Comparison of ENCODE assay signal across 30 cellular contexts in genomic region chr10:656883-657282, GRCh38.
"Had no signal": no experiment of that assay in that cellular context is flagged by ENCODE, and none has a peak within 500 bp of the region (broad histone marks: within the 10 kb centered on the region; RNA-seq: fewer than 3 reads in every experiment).

No MANE protein-coding gene starts in this region.

- H3K36me3 Mint-ChIP-seq: naive thymus-derived CD8-positive, alpha-beta T cell; neural progenitor cell; stimulated activated memory B cell treated with anti-CD40 and anti-IgM and Interleukin-4, amounts not matched to agents 10 μg/mL and 1 μg/mL and 100 μg/mL, for 72 hours had no signal

- H3K9me3 ChIP-seq: heart right ventricle, lower lobe of right lung, neutrophil, ovary, testis, thyroid gland, transverse colon, upper lobe of right lung had no signal

- H3K27me3 ChIP-seq: heart right ventricle, hepatocyte, neural progenitor cell, ovary, testis, thyroid gland, transverse colon, upper lobe of right lung had no signal

- H3K27ac Mint-ChIP-seq: naive thymus-derived CD8-positive, alpha-beta T cell; nephron progenitor cell; neural progenitor cell; progenitor cell of endocrine pancreas; stimulated activated memory B cell treated with anti-CD40 and anti-IgM and Interleukin-4, amounts not matched to agents 10 μg/mL and 1 μg/mL and 100 μg/mL, for 72 hours; stimulated activated naive CD8-positive, alpha-beta T cell treated with anti-CD3 and anti-CD28 coated beads, Interleukin-15, amount 100 ng/mL, for 72 hours had no signal

- H3K27ac ChIP-seq: heart right ventricle, hepatocyte, lower lobe of right lung, neural progenitor cell, neutrophil, ovary, testis, thyroid gland, transverse colon, upper lobe of right lung had no signal

- H3K4me1 Mint-ChIP-seq: stimulated activated memory B cell treated with anti-CD40 and anti-IgM and Interleukin-4, amounts not matched to agents 10 μg/mL and 1 μg/mL and 100 μg/mL, for 72 hours had no signal

- H3K27me3 Mint-ChIP-seq: progenitor cell of endocrine pancreas had no signal

- H3K9me3 Mint-ChIP-seq: naive thymus-derived CD8-positive, alpha-beta T cell; nephron progenitor cell; neural progenitor cell; stimulated activated memory B cell treated with anti-CD40 and anti-IgM and Interleukin-4, amounts not matched to agents 10 μg/mL and 1 μg/mL and 100 μg/mL, for 72 hours; stimulated activated naive CD8-positive, alpha-beta T cell treated with anti-CD3 and anti-CD28 coated beads, Interleukin-15, amount 100 ng/mL, for 72 hours had no signal

- FAIRE-seq: keratinocyte, urothelium cell line had no signal

- DNase-seq: heart right ventricle; kidney glomerular epithelial cell; left cardiac atrium; left ventricle myocardium superior; lower lobe of right lung; mammary epithelial cell; mesenchymal stem cell; naive thymus-derived CD8-positive, alpha-beta T cell; nephron progenitor cell; occipital lobe; retina; stimulated activated CD4-positive, alpha-beta T cell treated with anti-CD3 and anti-CD28 coated beads, Interleukin-1b, Interleukin-23, amount 100 ng/mL, for 48 hours; stimulated activated CD4-positive, alpha-beta T cell treated with anti-CD3 and anti-CD28 coated beads, Interleukin-2, amount 100 ng/mL, for 48 hours; stimulated activated CD4-positive, alpha-beta T cell treated with anti-CD3 and anti-CD28 coated beads, Interleukin-4, amount 100 ng/mL, for 4 hours; stimulated activated CD8-positive, alpha-beta memory T cell treated with anti-CD3 and anti-CD28 coated beads, Interleukin-4, amount 100 ng/mL, for 48 hours; stimulated activated naive CD4-positive, alpha-beta T cell treated with Interleukin-2 at 50 U/mL for 16 hours; stimulated activated naive CD8-positive, alpha-beta T cell treated with anti-CD3 and anti-CD28 coated beads, Interleukin-15, amount 100 ng/mL, for 72 hours; testis; thyroid gland; transverse colon; upper lobe of right lung had no signal

- H3K9ac ChIP-seq: neural progenitor cell had no signal

- H3K36me3 ChIP-seq: heart right ventricle, lower lobe of right lung, neural progenitor cell, neutrophil, ovary, thyroid gland, transverse colon, upper lobe of right lung had no signal

- H3K4me3 Mint-ChIP-seq: naive thymus-derived CD8-positive, alpha-beta T cell; nephron progenitor cell; neural progenitor cell; stimulated activated memory B cell treated with anti-CD40 and anti-IgM and Interleukin-4, amounts not matched to agents 10 μg/mL and 1 μg/mL and 100 μg/mL, for 72 hours; stimulated activated naive CD8-positive, alpha-beta T cell treated with anti-CD3 and anti-CD28 coated beads, Interleukin-15, amount 100 ng/mL, for 72 hours had no signal

- H3K4me3 ChIP-seq: heart right ventricle, hepatocyte, lower lobe of right lung, neural progenitor cell, ovary, smooth muscle cell, testis, thyroid gland, transverse colon, upper lobe of right lung had no signal
